Comparison of ENCODE assay signal across 29 cellular contexts in genomic region chr13:58921129-58921528, GRCh38.
"Had no signal": no experiment of that assay in that cellular context is flagged by ENCODE, and none has a peak within 500 bp of the region (broad histone marks: within the 10 kb centered on the region; RNA-seq: fewer than 3 reads in every experiment).

No MANE protein-coding gene starts in this region.

- H3K27ac ChIP-seq: heart right ventricle, hepatocyte, neural progenitor cell, neutrophil, parathyroid adenoma, psoas muscle, right atrium auricular region, skin epidermis, stomach, testis, thyroid gland, transverse colon, upper lobe of left lung had no signal

- H3K9me3 ChIP-seq: heart right ventricle, neutrophil, psoas muscle, right atrium auricular region, stomach, testis, thyroid gland, transverse colon, upper lobe of left lung had no signal

- DNase-seq: heart right ventricle; islet precursor cell; mesendoderm; naive B cell; natural killer cell; nephron progenitor cell; occipital lobe; psoas muscle; stimulated activated CD4-positive, alpha-beta T cell treated with anti-CD3 and anti-CD28 coated beads, Interleukin-12 subunit alpha, Interleukin-12 subunit beta, amount 100 ng/mL, for 4 hours; stimulated activated CD4-positive, alpha-beta T cell treated with anti-CD3 and anti-CD28 coated beads, Interleukin-15, amount 100 ng/mL, for 24 hours; stimulated activated CD4-positive, alpha-beta T cell treated with anti-CD3 and anti-CD28 coated beads, Interleukin-2, amount 100 ng/mL, for 24 hours; stimulated activated CD4-positive, alpha-beta T cell treated with anti-CD3 and anti-CD28 coated beads, Interleukin-4, amount 100 ng/mL, for 1 hour; stimulated activated naive B cell treated with anti-CD40 and anti-IgM and Interleukin-4, amounts not matched to agents 10 μg/mL and 1 μg/mL and 100 μg/mL, for 72 hours; stimulated activated naive CD8-positive, alpha-beta T cell treated with anti-CD3 and anti-CD28 coated beads, Interleukin-15, Interleukin-2, amounts not matched to agents 100 U/mL and 50 U/mL, for 24 hours; stomach; testis; thyroid gland; transverse colon; upper lobe of left lung had no signal

- H3K4me3 Mint-ChIP-seq: mesothelial cell of epicardium; naive B cell; natural killer cell; nephron progenitor cell; neural progenitor cell; stimulated activated naive B cell treated with anti-CD40 and anti-IgM and Interleukin-4, amounts not matched to agents 10 μg/mL and 1 μg/mL and 100 μg/mL, for 72 hours had no signal

- H3K36me3 Mint-ChIP-seq: mesothelial cell of epicardium; naive B cell; neural progenitor cell; stimulated activated naive B cell treated with anti-CD40 and anti-IgM and Interleukin-4, amounts not matched to agents 10 μg/mL and 1 μg/mL and 100 μg/mL, for 72 hours had no signal

- H3K79me2 ChIP-seq: hepatocyte, parathyroid adenoma had no signal

- H2AFZ ChIP-seq: hepatocyte, neural progenitor cell, parathyroid adenoma had no signal

- H3K27ac Mint-ChIP-seq: mesothelial cell of epicardium; naive B cell; natural killer cell; nephron progenitor cell; neural progenitor cell; stimulated activated naive B cell treated with anti-CD40 and anti-IgM and Interleukin-4, amounts not matched to agents 10 μg/mL and 1 μg/mL and 100 μg/mL, for 72 hours had no signal

- ATAC-seq: natural killer cell; psoas muscle; sciatic nerve; stimulated activated naive B cell treated with anti-CD40 and anti-IgM and Interleukin-4, amounts not matched to agents 10 μg/mL and 1 μg/mL and 100 μg/mL, for 72 hours; stimulated activated naive CD8-positive, alpha-beta T cell treated with anti-CD3 and anti-CD28 coated beads, Interleukin-15, Interleukin-2, amounts not matched to agents 100 U/mL and 50 U/mL, for 24 hours had no signal

- H3K27me3 Mint-ChIP-seq: naive B cell; stimulated activated naive B cell treated with anti-CD40 and anti-IgM and Interleukin-4, amounts not matched to agents 10 μg/mL and 1 μg/mL and 100 μg/mL, for 72 hours had no signal

- H3K4me2 ChIP-seq: hepatocyte, neural progenitor cell had no signal

- H3K4me1 Mint-ChIP-seq: naive B cell; natural killer cell; neural progenitor cell; stimulated activated naive B cell treated with anti-CD40 and anti-IgM and Interleukin-4, amounts not matched to agents 10 μg/mL and 1 μg/mL and 100 μg/mL, for 72 hours had no signal

- H3K9ac ChIP-seq: neural progenitor cell, parathyroid adenoma had no signal

- FAIRE-seq: urothelium cell line had no signal

- H3K36me3 ChIP-seq: heart right ventricle, neural progenitor cell, neutrophil, right atrium auricular region, stomach, thyroid gland, transverse colon, upper lobe of left lung had no signal

- H3K4me3 ChIP-seq: heart right ventricle, hepatocyte, lung, neural progenitor cell, psoas muscle, right atrium auricular region, skin epidermis, stomach, testis, thyroid gland, transverse colon, upper lobe of left lung had no signal

- H3K27me3 ChIP-seq: heart right ventricle, hepatocyte, neural progenitor cell, neutrophil, right atrium auricular region, stomach, testis, thyroid gland, transverse colon, upper lobe of left lung had no signal

- H3K9me3 Mint-ChIP-seq: mesothelial cell of epicardium; nephron progenitor cell; neural progenitor cell; stimulated activated naive B cell treated with anti-CD40 and anti-IgM and Interleukin-4, amounts not matched to agents 10 μg/mL and 1 μg/mL and 100 μg/mL, for 72 hours had no signal

- H3K4me1 ChIP-seq: neural progenitor cell, parathyroid adenoma, psoas muscle, right atrium auricular region, stomach, testis, thyroid gland, transverse colon, upper lobe of left lung had no signal
